ENCODE assay signal across 9 cellular contexts in the genomic region with DNA sequence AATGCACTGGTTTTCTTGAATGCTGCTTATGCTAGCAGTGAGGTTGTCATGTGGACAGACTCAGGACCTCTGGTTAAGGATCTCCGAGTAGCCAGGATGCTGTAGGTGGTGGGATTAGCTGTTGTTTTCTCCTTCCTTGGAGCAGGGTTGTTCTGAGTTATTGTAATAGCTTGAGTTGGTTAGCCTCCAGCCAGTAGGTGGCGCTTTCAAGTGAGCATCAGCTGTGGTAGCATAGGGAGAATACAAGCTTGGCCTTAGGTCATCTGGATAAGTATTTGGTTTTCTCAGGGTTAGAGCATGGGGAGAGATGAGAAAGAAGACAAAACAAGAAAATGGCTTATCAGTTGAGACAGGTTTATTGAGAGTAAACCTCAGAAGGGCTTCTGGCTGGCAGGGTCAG.
DNase-seq lines count a peak whose midpoint lies in the region; ATAC-seq and TF ChIP-seq lines count a peak whose summit lies in the region.
"Had no signal": no experiment of that assay in that cellular context is flagged by ENCODE, and none has a peak within 500 bp of the region (broad histone marks: within the 10 kb centered on the region; RNA-seq: fewer than 3 reads in every experiment).

No MANE protein-coding gene starts in this region.

- WGBS in prostate gland, result 83% methylated on average over 2 of the region's 2 CpGs
- 93 to 94% methylated on average over 2 of the region's 2 CpGs for WGBS in tibial nerve, 2 donors

- H3K9me3 Mint-ChIP-seq in Caco-2 (ENCODE audit: unreplicated experiment) (no peaks in the 10 kb centered on the region), WTC11 (peaks cover 29% of the 10 kb centered on the region)

- no TSS peak for BruUV-seq in Caco-2 (replicated peaks; lab: Mats Ljungman, UMichigan)

- POLR2A ChIA-PET in Caco-2 (lab: Charles Lee), result no interaction called here
- POLR2A ChIA-PET in WTC11 (lab: Charles Lee), result no interaction called here

- H3K4me3 Mint-ChIP-seq in Caco-2 (ENCODE audit: unreplicated experiment) (no peak overlapping the region), WTC11 (no peak overlapping the region)

- ATAC-seq in HG03565 (IDR thresholded peaks at IDR 0.05; ENCODE audit: unreplicated experiment) (peak; percentile 71), WTC11 (peak; percentile 89)

- no peak for TF ChIP-seq EP300 in tibial nerve (IDR thresholded peaks at IDR 0.05)

- H3K4me1 ChIP-seq in Caco-2, result no peaks in the 10 kb centered on the region
- no peaks in the 10 kb centered on the region for H3K4me1 ChIP-seq in prostate gland (replicated peaks)
- H3K4me1 ChIP-seq in tibial nerve, result no peaks in the 10 kb centered on the region

- CTCF ChIA-PET in Caco-2 (lab: Charles Lee) (no interaction called here), WTC11 (lab: Charles Lee) (interaction anchor here (0.6 to 1.6 kb wide), 6 partner anchors 9 to 263 kb away, joined by 3 to 6 read pairs (median 4); no protein-coding TSS in a partner anchor)

- intact Hi-C loops in Caco-2 (cut with micrococcal nuclease; ENCODE audit: unreplicated experiment), result no loop called here
- intact Hi-C loops in prostate gland (cut with DNase I), result no loop called here

- H3K27me3 Mint-ChIP-seq in Caco-2 (ENCODE audit: insufficient read depth, unreplicated experiment), result peaks cover 11% of the 10 kb centered on the region
- H3K27me3 Mint-ChIP-seq in WTC11 (ENCODE audit: low read depth), result no peaks in the 10 kb centered on the region

- H3K36me3 ChIP-seq in Caco-2 (ENCODE audit: control insufficient read depth, insufficient read depth, low read length), result no peaks in the 10 kb centered on the region
- no peaks in the 10 kb centered on the region for H3K36me3 ChIP-seq in prostate gland
- H3K36me3 ChIP-seq in tibial nerve, result no peaks in the 10 kb centered on the region

- no peaks in the 10 kb centered on the region for H3K9me3 ChIP-seq in Caco-2
- H3K9me3 ChIP-seq in prostate gland, result no peaks in the 10 kb centered on the region
- H3K9me3 ChIP-seq in tibial nerve, result peaks cover 0 to 3% (median 0%) of the 10 kb centered on the region in 4 donors

- H3K4me1 Mint-ChIP-seq in Caco-2 (ENCODE audit: low read depth, unreplicated experiment) (no peaks in the 10 kb centered on the region), WTC11 (peaks cover 7% of the 10 kb centered on the region)

- peak; percentile 41 to 49 for TF ChIP-seq CTCF in Caco-2 (IDR thresholded peaks at IDR 0.05; ENCODE audit: insufficient read depth in 1 of 2, low read depth in 1 of 2, low read length in 1 of 2, severe bottlenecking in 1 of 2, unreplicated experiment in 1 of 2)
- peak; percentile 50; the same call in 2 of the 3 replicates for TF ChIP-seq CTCF in GM12872 (IDR thresholded peaks at IDR 0.05; ENCODE audit: insufficient read depth, low read depth, low read length)
- TF ChIP-seq CTCF in WTC11 (IDR thresholded peaks at IDR 0.05), result peak; percentile 46
- TF ChIP-seq CTCF in prostate gland (IDR thresholded peaks at IDR 0.05), result no peak
- no peak for TF ChIP-seq CTCF in tibial nerve (IDR thresholded peaks at IDR 0.05)

- no peaks in the 10 kb centered on the region for H3K27me3 ChIP-seq in Caco-2 (replicated peaks; ENCODE audit: control insufficient read depth, insufficient read depth, low read length)
- H3K27me3 ChIP-seq in prostate gland (replicated peaks; ENCODE audit: insufficient read depth), result no peaks in the 10 kb centered on the region
- no peaks in the 10 kb centered on the region for H3K27me3 ChIP-seq in tibial nerve

- H3K4me3 ChIP-seq in Caco-2 (ENCODE audit: low read depth, low read length), result no peak overlapping the region
- no peak overlapping the region for H3K4me3 ChIP-seq in prostate gland
- H3K4me3 ChIP-seq in tibial nerve, result no peak overlapping the region

- H3K27ac ChIP-seq in prostate gland, result no peak overlapping the region
- no peak overlapping the region for H3K27ac ChIP-seq in tibial nerve

- no peak for TF ChIP-seq POLR2A in prostate gland (IDR thresholded peaks at IDR 0.05)
- TF ChIP-seq POLR2A in tibial nerve (IDR thresholded peaks at IDR 0.05), result no peak

- DNase-seq in Caco-2 (peak in 1 of 2 experiments; percentile 37), WTC11 (ENCODE audit: low spot score) (peak; percentile 35), prostate gland (ENCODE audit: low spot score) (no peak), NCI-H187 (lab: John Stamatoyannopoulos, UW) (no peak), SIG-M5 (lab: John Stamatoyannopoulos, UW) (no peak), tibial nerve (ENCODE audit: low spot score in 2 of 2) (no peak)
- DNase-seq: activated CD4-positive, alpha-beta T cell treated with anti-CD3 and anti-CD28 coated beads, Interleukin-2, amount 50 U/mL, for 4 hours had no signal

- no peak overlapping the region for H3K27ac Mint-ChIP-seq in Caco-2 (ENCODE audit: unreplicated experiment)
- no peak overlapping the region for H3K27ac Mint-ChIP-seq in WTC11

- H3K36me3 Mint-ChIP-seq in Caco-2 (ENCODE audit: insufficient read depth, unreplicated experiment), result no peaks in the 10 kb centered on the region
- peaks cover 2% of the 10 kb centered on the region; the same call in 1 of the 2 replicates for H3K36me3 Mint-ChIP-seq in WTC11

TF ChIP-seq in WTC11, 78 proteins besides CTCF, POLR2A, EP300 and RAD21:
- TF ChIP-seq, protein P1, sequence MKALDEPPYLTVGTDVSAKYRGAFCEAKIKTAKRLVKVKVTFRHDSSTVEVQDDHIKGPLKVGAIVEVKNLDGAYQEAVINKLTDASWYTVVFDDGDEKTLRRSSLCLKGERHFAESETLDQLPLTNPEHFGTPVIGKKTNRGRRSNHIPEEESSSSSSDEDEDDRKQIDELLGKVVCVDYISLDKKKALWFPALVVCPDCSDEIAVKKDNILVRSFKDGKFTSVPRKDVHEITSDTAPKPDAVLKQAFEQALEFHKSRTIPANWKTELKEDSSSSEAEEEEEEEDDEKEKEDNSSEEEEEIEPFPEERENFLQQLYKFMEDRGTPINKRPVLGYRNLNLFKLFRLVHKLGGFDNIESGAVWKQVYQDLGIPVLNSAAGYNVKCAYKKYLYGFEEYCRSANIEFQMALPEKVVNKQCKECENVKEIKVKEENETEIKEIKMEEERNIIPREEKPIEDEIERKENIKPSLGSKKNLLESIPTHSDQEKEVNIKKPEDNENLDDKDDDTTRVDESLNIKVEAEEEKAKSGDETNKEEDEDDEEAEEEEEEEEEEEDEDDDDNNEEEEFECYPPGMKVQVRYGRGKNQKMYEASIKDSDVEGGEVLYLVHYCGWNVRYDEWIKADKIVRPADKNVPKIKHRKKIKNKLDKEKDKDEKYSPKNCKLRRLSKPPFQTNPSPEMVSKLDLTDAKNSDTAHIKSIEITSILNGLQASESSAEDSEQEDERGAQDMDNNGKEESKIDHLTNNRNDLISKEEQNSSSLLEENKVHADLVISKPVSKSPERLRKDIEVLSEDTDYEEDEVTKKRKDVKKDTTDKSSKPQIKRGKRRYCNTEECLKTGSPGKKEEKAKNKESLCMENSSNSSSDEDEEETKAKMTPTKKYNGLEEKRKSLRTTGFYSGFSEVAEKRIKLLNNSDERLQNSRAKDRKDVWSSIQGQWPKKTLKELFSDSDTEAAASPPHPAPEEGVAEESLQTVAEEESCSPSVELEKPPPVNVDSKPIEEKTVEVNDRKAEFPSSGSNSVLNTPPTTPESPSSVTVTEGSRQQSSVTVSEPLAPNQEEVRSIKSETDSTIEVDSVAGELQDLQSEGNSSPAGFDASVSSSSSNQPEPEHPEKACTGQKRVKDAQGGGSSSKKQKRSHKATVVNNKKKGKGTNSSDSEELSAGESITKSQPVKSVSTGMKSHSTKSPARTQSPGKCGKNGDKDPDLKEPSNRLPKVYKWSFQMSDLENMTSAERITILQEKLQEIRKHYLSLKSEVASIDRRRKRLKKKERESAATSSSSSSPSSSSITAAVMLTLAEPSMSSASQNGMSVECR (CRISPR knock-in tag; IDR thresholded peaks at IDR 0.05; ENCODE audit: borderline replicate concordance), result no peak
- TF ChIP-seq ESRRA (CRISPR knock-in tag; IDR thresholded peaks at IDR 0.05; ENCODE audit: borderline replicate concordance) (no peak), ZBTB21 (CRISPR knock-in tag; IDR thresholded peaks at IDR 0.05; ENCODE audit: borderline replicate concordance) (no peak), NR2C2 (CRISPR knock-in tag; IDR thresholded peaks at IDR 0.05) (no peak), RORB (CRISPR knock-in tag; IDR thresholded peaks at IDR 0.05) (no peak), ZNF396 (CRISPR knock-in tag; IDR thresholded peaks at IDR 0.05; ENCODE audit: borderline replicate concordance) (no peak), JUN (CRISPR knock-in tag; IDR thresholded peaks at IDR 0.05) (no peak), PRRX2 (CRISPR knock-in tag; IDR thresholded peaks at IDR 0.05) (no peak), HMGA2 (CRISPR knock-in tag; IDR thresholded peaks at IDR 0.05) (no peak)
- TF ChIP-seq, protein P2, sequence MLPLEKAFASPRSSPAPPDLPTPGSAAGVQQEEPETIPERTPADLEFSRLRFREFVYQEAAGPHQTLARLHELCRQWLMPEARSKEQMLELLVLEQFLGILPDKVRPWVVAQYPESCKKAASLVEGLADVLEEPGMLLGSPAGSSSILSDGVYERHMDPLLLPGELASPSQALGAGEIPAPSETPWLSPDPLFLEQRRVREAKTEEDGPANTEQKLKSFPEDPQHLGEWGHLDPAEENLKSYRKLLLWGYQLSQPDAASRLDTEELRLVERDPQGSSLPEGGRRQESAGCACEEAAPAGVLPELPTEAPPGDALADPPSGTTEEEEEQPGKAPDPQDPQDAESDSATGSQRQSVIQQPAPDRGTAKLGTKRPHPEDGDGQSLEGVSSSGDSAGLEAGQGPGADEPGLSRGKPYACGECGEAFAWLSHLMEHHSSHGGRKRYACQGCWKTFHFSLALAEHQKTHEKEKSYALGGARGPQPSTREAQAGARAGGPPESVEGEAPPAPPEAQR (CRISPR knock-in tag; IDR thresholded peaks at IDR 0.05), result no peak
- TF ChIP-seq, protein P3, sequence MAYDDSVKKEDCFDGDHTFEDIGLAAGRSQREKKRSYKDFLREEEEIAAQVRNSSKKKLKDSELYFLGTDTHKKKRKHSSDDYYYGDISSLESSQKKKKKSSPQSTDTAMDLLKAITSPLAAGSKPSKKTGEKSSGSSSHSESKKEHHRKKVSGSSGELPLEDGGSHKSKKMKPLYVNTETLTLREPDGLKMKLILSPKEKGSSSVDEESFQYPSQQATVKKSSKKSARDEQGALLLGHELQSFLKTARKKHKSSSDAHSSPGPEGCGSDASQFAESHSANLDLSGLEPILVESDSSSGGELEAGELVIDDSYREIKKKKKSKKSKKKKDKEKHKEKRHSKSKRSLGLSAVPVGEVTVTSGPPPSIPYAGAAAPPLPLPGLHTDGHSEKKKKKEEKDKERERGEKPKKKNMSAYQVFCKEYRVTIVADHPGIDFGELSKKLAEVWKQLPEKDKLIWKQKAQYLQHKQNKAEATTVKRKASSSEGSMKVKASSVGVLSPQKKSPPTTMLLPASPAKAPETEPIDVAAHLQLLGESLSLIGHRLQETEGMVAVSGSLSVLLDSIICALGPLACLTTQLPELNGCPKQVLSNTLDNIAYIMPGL (CRISPR knock-in tag; IDR thresholded peaks at IDR 0.05), result no peak

Comparison
In these comparisons a context has a peak if more than half of its experiments do, and no peak if none do; other contexts are left out.
1. CTCF ChIP-seq: peak in Caco-2 (2 of 2), GM12872 (single experiment) and WTC11 (single experiment); none in prostate gland (0 of 4) and tibial nerve (0 of 5).